ENCODE assay signal across 8 cellular contexts in the genomic region with DNA sequence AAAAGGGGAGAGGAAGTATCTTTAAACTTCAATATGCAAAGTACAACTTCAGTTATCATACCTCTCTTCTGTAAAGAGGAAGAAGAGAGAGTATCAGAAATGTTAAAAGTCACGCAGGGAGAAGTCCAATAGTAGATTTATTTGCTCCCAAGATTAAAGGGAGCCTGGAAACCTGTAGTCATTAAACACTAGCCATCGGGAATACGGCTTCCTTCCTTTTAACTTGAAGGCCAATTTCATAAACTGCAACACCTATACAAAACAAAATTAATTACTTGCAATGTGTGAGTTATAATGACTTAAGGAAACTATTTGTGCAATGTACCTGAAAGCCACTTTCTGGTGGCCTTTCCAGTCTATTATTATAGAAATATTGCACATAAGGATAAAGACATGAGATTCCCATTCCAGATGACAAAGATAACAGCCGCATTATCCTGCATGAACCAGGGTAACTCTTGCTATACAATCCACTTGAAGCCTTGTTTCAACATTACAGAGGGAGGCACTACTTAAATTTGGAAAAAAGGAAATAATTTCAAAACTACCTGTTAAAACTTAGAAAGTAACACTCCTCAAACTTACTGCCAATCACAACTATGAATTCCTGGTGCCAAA. TPM values are rescaled to one million over a fixed set of nuclear protein-coding genes. Genes with fewer than 3 reads are reported as not detected.
A peak's percentile ranks its signal among the peaks of the same experiment; 100 is the strongest.
DNase-seq lines count a peak whose midpoint lies in the region; ATAC-seq and TF ChIP-seq lines count a peak whose summit lies in the region.

No MANE protein-coding gene starts in this region.

- no peaks in the 10 kb centered on the region for H3K9me3 ChIP-seq in testis

- POLR2A ChIA-PET in activated CD4-positive, alpha-beta T cell treated with anti-CD3 and anti-CD28 coated beads for 36 hours (lab: Charles Lee), result interaction anchor here (0.6 to 0.8 kb wide), 6 partner anchors 56 to 453 kb away, joined by 3 to 5 read pairs (median 4); no protein-coding TSS in a partner anchor

- H3K27me3 Mint-ChIP-seq in activated CD4-positive, alpha-beta T cell treated with anti-CD3 and anti-CD28 coated beads for 36 hours, result no peaks in the 10 kb centered on the region
- no peaks in the 10 kb centered on the region for H3K27me3 Mint-ChIP-seq in activated T-helper 17 cell treated with anti-CD3 and anti-CD28 coated beads, Interleukin-2, amount 50 U/mL, for 72 hours

- ATAC-seq in activated CD4-positive, alpha-beta T cell treated with anti-CD3 and anti-CD28 coated beads for 36 hours, result no peak
- no peak for ATAC-seq in activated T-helper 17 cell treated with anti-CD3 and anti-CD28 coated beads, Interleukin-2, amount 50 U/mL, for 72 hours (replicated peaks)

- H3K4me1 Mint-ChIP-seq in activated CD4-positive, alpha-beta T cell treated with anti-CD3 and anti-CD28 coated beads for 36 hours, result peaks cover 28% of the 10 kb centered on the region
- peaks cover 15% of the 10 kb centered on the region for H3K4me1 Mint-ChIP-seq in activated T-helper 17 cell treated with anti-CD3 and anti-CD28 coated beads, Interleukin-2, amount 50 U/mL, for 72 hours

- TF ChIP-seq POLR2A in testis (IDR thresholded peaks at IDR 0.05), result no peak

- H3K36me3 ChIP-seq in kidney epithelial cell (ENCODE audit: control insufficient read depth, insufficient read depth, low read length) (no peaks in the 10 kb centered on the region), testis (ENCODE audit: low read depth, missing control alignments) (no peaks in the 10 kb centered on the region)

- H3K27me3 ChIP-seq in kidney epithelial cell (ENCODE audit: control insufficient read depth, insufficient read depth, low read length) (no peaks in the 10 kb centered on the region), testis (no peaks in the 10 kb centered on the region)

- WGBS in testis, 2 donors, result 36 to 41% methylated on average over 4 of the region's 4 CpGs

- H3K27ac Mint-ChIP-seq in activated CD4-positive, alpha-beta T cell treated with anti-CD3 and anti-CD28 coated beads for 36 hours, result peak overlapping the region; percentile 94
- H3K27ac Mint-ChIP-seq in activated T-helper 17 cell treated with anti-CD3 and anti-CD28 coated beads, Interleukin-2, amount 50 U/mL, for 72 hours, result peak overlapping the region; percentile 87

- H3K4me3 ChIP-seq in kidney epithelial cell (ENCODE audit: low read depth, low read length), result peak overlapping the region; percentile 99
- peak overlapping the region; percentile 92 to 99 for H3K4me3 ChIP-seq in testis

- H3K27ac ChIP-seq in testis, result peak overlapping the region; percentile 64 to 100

- intact Hi-C loops in activated CD4-positive, alpha-beta T cell treated with anti-CD3 and anti-CD28 coated beads for 36 hours (cut with DNase I, micrococcal nuclease), result loop anchor here (1.0 to 5.0 kb wide), 4 partner anchors 8 to 329 kb away; no protein-coding TSS in a partner anchor
- intact Hi-C loops in testis (cut with DNase I; ENCODE audit: low total_unique reads), result loop anchor here (10.0 kb wide), 1 partner anchor 756 kb away; no protein-coding TSS in a partner anchor

- TF ChIP-seq CTCF in kidney epithelial cell (IDR thresholded peaks at IDR 0.05; ENCODE audit: insufficient read depth, low read length, poor library complexity, severe bottlenecking), result no peak
- TF ChIP-seq CTCF in testis (IDR thresholded peaks at IDR 0.05), result no peak
- TF ChIP-seq CTCF in GM10266 (IDR thresholded peaks at IDR 0.05; ENCODE audit: control insufficient read depth, insufficient read depth, low read depth, missing control alignments), result no peak

- H3K36me3 Mint-ChIP-seq in activated CD4-positive, alpha-beta T cell treated with anti-CD3 and anti-CD28 coated beads for 36 hours (ENCODE audit: low read depth), result peaks cover 83% of the 10 kb centered on the region
- peaks cover 100% of the 10 kb centered on the region for H3K36me3 Mint-ChIP-seq in activated T-helper 17 cell treated with anti-CD3 and anti-CD28 coated beads, Interleukin-2, amount 50 U/mL, for 72 hours (ENCODE audit: low read depth)

- peaks cover 6% of the 10 kb centered on the region for H3K4me1 ChIP-seq in testis

- CTCF ChIA-PET in activated CD4-positive, alpha-beta T cell treated with anti-CD3 and anti-CD28 coated beads for 36 hours (lab: Charles Lee), result interaction anchor here (0.6 to 1.4 kb wide), 5 partner anchors 44 to 329 kb away, joined by 3 to 5 read pairs (median 3); no protein-coding TSS in a partner anchor

- no peak for DNase-seq in activated CD4-positive, alpha-beta T cell treated with anti-CD3 and anti-CD28 coated beads for 36 hours
- DNase-seq in activated CD4-positive, alpha-beta T cell treated with anti-CD3 and anti-CD28 coated beads for 4 hours, result no peak
- DNase-seq in kidney epithelial cell (ENCODE audit: low read depth) (no peak), testis (no peak), Ammon's horn (ENCODE audit: low spot score) (no peak), GM10266 (ENCODE audit: extremely low spot score) (no peak), AG20443 (ENCODE audit: low spot score) (no peak)

- no peaks in the 10 kb centered on the region for H3K9me3 Mint-ChIP-seq in activated CD4-positive, alpha-beta T cell treated with anti-CD3 and anti-CD28 coated beads for 36 hours (ENCODE audit: low read depth)
- H3K9me3 Mint-ChIP-seq in activated T-helper 17 cell treated with anti-CD3 and anti-CD28 coated beads, Interleukin-2, amount 50 U/mL, for 72 hours, result no peaks in the 10 kb centered on the region

- H3K4me3 Mint-ChIP-seq in activated CD4-positive, alpha-beta T cell treated with anti-CD3 and anti-CD28 coated beads for 36 hours, result peak overlapping the region; percentile 99
- H3K4me3 Mint-ChIP-seq in activated T-helper 17 cell treated with anti-CD3 and anti-CD28 coated beads, Interleukin-2, amount 50 U/mL, for 72 hours, result peak overlapping the region; percentile 100

RNA-seq across cellular contexts. Expression of gene BTG1, which starts 4.6 kb away (rescaled TPM):
- 100 to 1,000 TPM in 1 of 2 experiments, 10 to 100 TPM in 1; 76.6 to 131 TPM for total RNA-seq in activated CD4-positive, alpha-beta T cell treated with anti-CD3 and anti-CD28 coated beads for 36 hours
- 100 to 1,000 TPM; 131 to 648 TPM for total RNA-seq in activated T-helper 17 cell treated with anti-CD3 and anti-CD28 coated beads, Interleukin-2, amount 50 U/mL, for 72 hours
- 51.3 and 52.4 TPM in 2 replicates for total RNA-seq in kidney epithelial cell
- total RNA-seq in testis, result 10 to 100 TPM; 23.8 to 37.0 TPM
- 65.3 TPM for polyA plus RNA-seq in testis (ENCODE audit: insufficient read depth, low read depth, low replicate concordance)
